Comparison of ENCODE assay signal across 13 cellular contexts in genomic region chr10:73780301-73780700, GRCh38. TPM values are rescaled to one million over a fixed set of nuclear protein-coding genes. Genes with fewer than 3 reads are reported as not detected.
DNase-seq lines count a peak whose midpoint lies in the region; ATAC-seq, FAIRE-seq and TF ChIP-seq lines count a peak whose summit lies in the region.
"Had no signal": no experiment of that assay in that cellular context is flagged by ENCODE, and none has a peak within 500 bp of the region (broad histone marks: within the 10 kb centered on the region; RNA-seq: fewer than 3 reads in every experiment).

No MANE protein-coding gene starts in this region.

- H3K4me2 ChIP-seq in OCI-LY3 (ENCODE audit: low read length) (peak overlapping the region; percentile 93), H1 (ENCODE audit: insufficient read depth in 1 of 2, low read depth in 2 of 2, low read length in 2 of 2) (peak overlapping the region; percentile 70 to 98; a peak in 3 of 4 replicates)

- peaks cover 23% of the 10 kb centered on the region for H3K36me3 Mint-ChIP-seq in T-helper 2 cell treated with Interferon-gamma antibody and Interleukin-4, amounts not matched to agents 5 μg/mL and 100 μg/mL, for 36 hours (ENCODE audit: low read depth)

- POLR2A ChIA-PET in H1 (lab: Charles Lee; ENCODE audit: partially characterized antibody): interaction anchor here (0.6 to 2.1 kb wide), 7 partner anchors 13 to 36 kb away, joined by 3 to 9 read pairs (median 4); no protein-coding TSS in a partner anchor

- no peak overlapping the region for H2BK15ac ChIP-seq in H1 (ENCODE audit: low read length)

- peak overlapping the region; percentile 97; the same call in 1 of the 2 replicates for H3K4me3 ChIP-seq in OCI-LY3 (ENCODE audit: low read length)
- H3K4me3 ChIP-seq in H1 (ENCODE audit: extremely low read depth in 1 of 4, insufficient read depth in 2 of 4, low read depth in 3 of 4, low read length in 4 of 4): peak overlapping the region in 1 of 4 experiments; percentile 87; a peak in 2 of 8 replicates
- peak overlapping the region; percentile 85 for H3K4me3 ChIP-seq in psoas muscle
- no peak overlapping the region for H3K4me3 ChIP-seq in upper lobe of left lung

- H3K4me1 ChIP-seq in OCI-LY3 (ENCODE audit: low read length) (peaks cover 27% of the 10 kb centered on the region), H1 (replicated peaks in 1 of 4; ENCODE audit: control insufficient read depth in 3 of 4, insufficient read depth in 4 of 4, low read length in 3 of 4) (peaks cover 0 to 3% (median 2%) of the 10 kb centered on the region in 4 experiments; a peak in 3 of 7 replicates), psoas muscle (peaks cover 44% of the 10 kb centered on the region), upper lobe of left lung (peaks cover 30 to 45% (median 37%) of the 10 kb centered on the region in 4 donors)

- TF ChIP-seq EP300 in H1 (IDR thresholded peaks at IDR 0.05; ENCODE audit: borderline replicate concordance in 1 of 2, low read depth in 2 of 2, low read length in 2 of 2) (no peak), upper lobe of left lung (IDR thresholded peaks at IDR 0.05) (no peak)

- H4K91ac ChIP-seq in H1 (replicated peaks; ENCODE audit: insufficient read length, low read length): no peak overlapping the region

- H3K36me3 ChIP-seq in OCI-LY3 (replicated peaks; ENCODE audit: low read depth, low read length): peaks cover 16% of the 10 kb centered on the region
- H3K36me3 ChIP-seq in H1 (ENCODE audit: control insufficient read depth in 2 of 4, insufficient read depth in 4 of 4, low read length in 3 of 4): peaks cover 0 to 38% (median 10%) of the 10 kb centered on the region in 4 experiments; a peak in 6 of 8 replicates
- H3K36me3 ChIP-seq in psoas muscle (ENCODE audit: insufficient read depth in 1 of 2, low read depth in 1 of 2): peaks cover 8 to 52% of the 10 kb centered on the region in 2 donors
- peaks cover 0 to 47% (median 14%) of the 10 kb centered on the region in 4 donors for H3K36me3 ChIP-seq in upper lobe of left lung

- H2BK12ac ChIP-seq in H1 (ENCODE audit: low read depth, low read length): no peak overlapping the region

- no peak overlapping the region for H3K23ac ChIP-seq in H1 (ENCODE audit: insufficient read length)

- H3K14ac ChIP-seq in H1 (ENCODE audit: insufficient read length): no peak overlapping the region

- no peak overlapping the region for H2AK5ac ChIP-seq in H1 (ENCODE audit: low read depth, low read length)

- no peak overlapping the region for H4K5ac ChIP-seq in H1 (ENCODE audit: insufficient read length, low read depth, low read length)

- H3K27me3 ChIP-seq in OCI-LY3 (ENCODE audit: low read depth, low read length) (no peaks in the 10 kb centered on the region), H1 (replicated peaks in 1 of 4; ENCODE audit: control insufficient read depth in 3 of 4, extremely low read depth in 1 of 4, insufficient read depth in 3 of 4, low read length in 3 of 4) (no peaks in the 10 kb centered on the region; a peak in 1 of 7 replicates), psoas muscle (ENCODE audit: insufficient read depth in 3 of 3, low read length in 2 of 3) (no peaks in the 10 kb centered on the region), upper lobe of left lung (no peaks in the 10 kb centered on the region)

- H3K23me2 ChIP-seq in H1 (ENCODE audit: low read depth, low read length): no peaks in the 10 kb centered on the region; the same call in 1 of the 2 replicates

- H4K8ac ChIP-seq in H1 (ENCODE audit: extremely low read depth, insufficient read depth, low read length): no peak overlapping the region

- no peaks in the 10 kb centered on the region for H3K9me3 Mint-ChIP-seq in T-helper 2 cell treated with Interferon-gamma antibody and Interleukin-4, amounts not matched to agents 5 μg/mL and 100 μg/mL, for 36 hours

- no peak overlapping the region for H2BK5ac ChIP-seq in H1 (ENCODE audit: low read depth, low read length)

- ATAC-seq in psoas muscle: no peak
- ATAC-seq in upper lobe of left lung (ENCODE audit: low FRiP score in 2 of 2): no peak

- no peak overlapping the region for H3K4ac ChIP-seq in H1 (replicated peaks; ENCODE audit: insufficient read length, low read depth, low read length)

- TF ChIP-seq POLR2A in H1 (IDR thresholded peaks at IDR 0.05; ENCODE audit: control extremely low read depth in 1 of 2, low read depth in 2 of 2, low read length in 2 of 2) (no peak), upper lobe of left lung (IDR thresholded peaks at IDR 0.05) (no peak)

- 95% methylated on average over 5 of the region's 5 CpGs; no CpG with 5 or more reads in 1 of the 2 experiments for WGBS in H1 (ENCODE audit: extremely low coverage in 1 of 2, insufficient coverage in 1 of 2, insufficient read length in 1 of 2, insufficient replicate concordance in 2 of 2, low coverage in 1 of 2, low lambda C conversion rate in 2 of 2, missing lambda C conversion rate in 1 of 2), 2 experiments
- 59 to 70% (median 62%) methylated on average over 5 of the region's 5 CpGs for WGBS in psoas muscle, 3 donors
- WGBS in upper lobe of left lung, 2 donors: 72% methylated on average over 5 of the region's 5 CpGs

- H2AFZ ChIP-seq in OCI-LY3 (ENCODE audit: low read depth, low read length) (no peak overlapping the region), H1 (ENCODE audit: low read length) (no peak overlapping the region)

- peak overlapping the region; percentile 94 for H3K4me3 Mint-ChIP-seq in T-helper 2 cell treated with Interferon-gamma antibody and Interleukin-4, amounts not matched to agents 5 μg/mL and 100 μg/mL, for 36 hours

- H3K79me2 ChIP-seq in OCI-LY3 (ENCODE audit: low read length): peaks cover 70% of the 10 kb centered on the region
- peaks cover 6 to 40% of the 10 kb centered on the region in 2 experiments; a peak in 3 of 4 replicates for H3K79me2 ChIP-seq in H1 (ENCODE audit: control insufficient read depth in 1 of 2, insufficient read depth in 2 of 2, low read length in 2 of 2)

- H3K4me1 Mint-ChIP-seq in T-helper 2 cell treated with Interferon-gamma antibody and Interleukin-4, amounts not matched to agents 5 μg/mL and 100 μg/mL, for 36 hours (ENCODE audit: low read depth): peaks cover 36% of the 10 kb centered on the region

- H3K27me3 Mint-ChIP-seq in T-helper 2 cell treated with Interferon-gamma antibody and Interleukin-4, amounts not matched to agents 5 μg/mL and 100 μg/mL, for 36 hours (ENCODE audit: low read depth): no peaks in the 10 kb centered on the region

- no peak for TF ChIP-seq RAD21 in H1 (IDR thresholded peaks at IDR 0.05 in 1 of 2, conservative IDR thresholded peaks at IDR 0.05 in 1 of 2; ENCODE audit: low read depth in 2 of 2, low read length in 2 of 2)

- H3K18ac ChIP-seq in H1 (ENCODE audit: extremely low read depth, low read length): no peak overlapping the region

- H3K9ac ChIP-seq in OCI-LY3 (ENCODE audit: low read length): no peak overlapping the region
- no peak overlapping the region for H3K9ac ChIP-seq in H1 (replicated peaks in 1 of 4; ENCODE audit: extremely low read depth in 1 of 4, low read depth in 3 of 4, low read length in 3 of 4)

- TF ChIP-seq CTCF in OCI-LY3 (IDR thresholded peaks at IDR 0.05; ENCODE audit: low read depth, low read length) (no peak), H1 (IDR thresholded peaks at IDR 0.05; ENCODE audit: control extremely low read depth in 1 of 3, insufficient read depth in 1 of 3, low read depth in 1 of 3, low read length in 3 of 3) (no peak), psoas muscle (IDR thresholded peaks at IDR 0.05) (no peak), upper lobe of left lung (IDR thresholded peaks at IDR 0.05) (no peak)

- H2BK20ac ChIP-seq in H1 (ENCODE audit: low read length): no peak overlapping the region

- H4K20me1 ChIP-seq in OCI-LY3 (ENCODE audit: insufficient read depth, low read length): 0 out of 2 replicates have a peak, but pooled peaks cover 4% of the 10 kb centered on the region
- peaks cover 2 to 4% of the 10 kb centered on the region in 2 experiments for H4K20me1 ChIP-seq in H1 (replicated peaks in 1 of 2; ENCODE audit: control insufficient read depth in 1 of 2, insufficient read depth in 2 of 2, low read length in 2 of 2)

- H3K27ac ChIP-seq in OCI-LY3 (ENCODE audit: low read length): no peak overlapping the region
- no peak overlapping the region for H3K27ac ChIP-seq in H1 (ENCODE audit: low read depth, low read length)
- peak overlapping the region; percentile 92 for H3K27ac ChIP-seq in psoas muscle
- no peak overlapping the region for H3K27ac ChIP-seq in upper lobe of left lung

- H3K9me3 ChIP-seq in OCI-LY3 (ENCODE audit: insufficient read depth, low read length) (no peaks in the 10 kb centered on the region), H1 (ENCODE audit: insufficient read depth in 2 of 2, low read depth in 1 of 2, low read length in 1 of 2) (no peaks in the 10 kb centered on the region), psoas muscle (no peaks in the 10 kb centered on the region), upper lobe of left lung (no peaks in the 10 kb centered on the region)

- CTCF ChIA-PET in H1 (lab: Charles Lee; ENCODE audit: partially characterized antibody): interaction anchor here (1.6 kb wide), 1 partner anchor 88 kb away, joined by 3 read pairs; no protein-coding TSS in a partner anchor

- intact Hi-C loops in psoas muscle (cut with DNase I): no loop called here

- H3K79me1 ChIP-seq in H1 (ENCODE audit: low read depth, low read length): peaks cover 2% of the 10 kb centered on the region; the same call in 1 of the 2 replicates

- H3K56ac ChIP-seq in H1 (replicated peaks; ENCODE audit: insufficient read length, low read depth, low read length): no peak overlapping the region

- FAIRE-seq in H1 (lab: Jason Lieb, UNC): no peak
- FAIRE-seq: frontal cortex had no signal

- no peak overlapping the region for H2BK120ac ChIP-seq in H1 (replicated peaks; ENCODE audit: low read depth, low read length)

- peak overlapping the region; percentile 72 for H3K27ac Mint-ChIP-seq in T-helper 2 cell treated with Interferon-gamma antibody and Interleukin-4, amounts not matched to agents 5 μg/mL and 100 μg/mL, for 36 hours

- no peak for DNase-seq in T-helper 2 cell treated with Interferon-gamma antibody and Interleukin-4, amounts not matched to agents 5 μg/mL and 100 μg/mL, for 36 hours (ENCODE audit: low spot score)
- DNase-seq in T-helper 2 cell: no peak
- no peak for DNase-seq in H1 (ENCODE audit: low read depth in 1 of 2, low spot score in 2 of 2)
- no peak for DNase-seq in psoas muscle
- DNase-seq in upper lobe of left lung: no peak
- DNase-seq in AG08395 (ENCODE audit: low spot score): no peak
- DNase-seq in HPDE6-E6E7 (ENCODE audit: extremely low spot score): no peak
- DNase-seq: ACHN; KG1; midbrain; stimulated activated CD4-positive, alpha-beta T cell treated with anti-CD3 and anti-CD28 coated beads, Interleukin-4, amount 100 ng/mL, for 24 hours had no signal

RNA-seq across cellular contexts. Expression of gene CHCHD1, which starts 1.5 kb away (rescaled TPM):
- 44.9 and 46.4 TPM in 2 replicates for total RNA-seq in H1 (2021; fragmentation: NEBNext Ultra II Directional; extraction: Animal tissue kit (Norgen Biotek cat#: 25700))
- 52.6 and 58.1 TPM in 2 replicates for polyA plus RNA-seq in H1 (2011; rRNA removed)
- 57.1 TPM for polyA plus RNA-seq in H1 (2011; cell fraction: cytosol; rRNA removed)
- polyA plus RNA-seq in H1 (2011; cell fraction: nucleus; rRNA removed): 28.2 TPM
- 78.9 to 101 TPM (median 92.5 TPM) in 4 replicates for polyA plus RNA-seq in H1 (2012, experiment 1 of 2)
- polyA plus RNA-seq in H1 (2012, experiment 2 of 2): 104 TPM
- polyA plus RNA-seq in H1 (2013, experiment 1 of 2): 151 TPM
- polyA plus RNA-seq in H1 (2013, experiment 2 of 2): 164 TPM
- 5.0 and 6.8 TPM in 2 replicates for polyA minus RNA-seq in H1 (2011; rRNA and poly(A)+ RNA removed)
- polyA minus RNA-seq in H1 (2011; cell fraction: cytosol; rRNA and poly(A)+ RNA removed): 9.9 TPM
- polyA minus RNA-seq in H1 (2011; cell fraction: nucleus; rRNA and poly(A)+ RNA removed): 15.8 TPM
- total RNA-seq in psoas muscle: 10 to 100 TPM; 19.9 to 30.9 (median 21.9) TPM
- 10 to 100 TPM; 66.9 to 98.7 (median 94.3) TPM for polyA plus RNA-seq in psoas muscle
- total RNA-seq in upper lobe of left lung: 10 to 100 TPM; 16.8 to 34.9 (median 19.4) TPM

RNA-seq across cellular contexts. Expression of gene ZSWIM8, which starts 5.1 kb away (rescaled TPM):
- 44.7 and 49.8 TPM in 2 replicates for total RNA-seq in H1 (2021; fragmentation: NEBNext Ultra II Directional; extraction: Animal tissue kit (Norgen Biotek cat#: 25700))
- polyA plus RNA-seq in H1 (2011; rRNA removed) (99.7 and 113 TPM in 2 replicates), psoas muscle (10 to 100 TPM; 40.5 to 68.3 (median 54.4) TPM)
- polyA plus RNA-seq in H1 (2011; cell fraction: cytosol; rRNA removed): 63.2 TPM
- 423 TPM for polyA plus RNA-seq in H1 (2011; cell fraction: nucleus; rRNA removed)
- 32.9 to 71.7 TPM (median 60.3 TPM) in 4 replicates for polyA plus RNA-seq in H1 (2012, experiment 1 of 2)
- polyA plus RNA-seq in H1 (2012, experiment 2 of 2): 50.8 TPM
- polyA plus RNA-seq in H1 (2013, experiment 1 of 2): 45.3 TPM
- 34.3 TPM for polyA plus RNA-seq in H1 (2013, experiment 2 of 2)
- polyA minus RNA-seq in H1 (2011; rRNA and poly(A)+ RNA removed): 58.0 and 68.5 TPM in 2 replicates
- 42.7 TPM for polyA minus RNA-seq in H1 (2011; cell fraction: cytosol; rRNA and poly(A)+ RNA removed)
- polyA minus RNA-seq in H1 (2011; cell fraction: nucleus; rRNA and poly(A)+ RNA removed): 56.0 TPM
- total RNA-seq in psoas muscle (10 to 100 TPM; 57.0 to 65.1 (median 58.7) TPM), upper lobe of left lung (100 to 1,000 TPM in 4 of 6 donors, 10 to 100 TPM in 2; 54.9 to 202 (median 109) TPM)

RNA-seq across cellular contexts. Expression of gene NDST2, which starts 31.1 kb away (rescaled TPM):
- 21.4 and 25.5 TPM in 2 replicates for total RNA-seq in H1 (2021; fragmentation: NEBNext Ultra II Directional; extraction: Animal tissue kit (Norgen Biotek cat#: 25700))
- polyA plus RNA-seq in H1 (2011; rRNA removed) (13.9 and 18.0 TPM in 2 replicates), psoas muscle (1 to 10 TPM; 4.5 to 8.6 (median 7.8) TPM)
- polyA plus RNA-seq in H1 (2011; cell fraction: cytosol; rRNA removed): 13.8 TPM
- 50.5 TPM for polyA plus RNA-seq in H1 (2011; cell fraction: nucleus; rRNA removed)
- 10.6 to 15.8 TPM (median 12.5 TPM) in 4 replicates for polyA plus RNA-seq in H1 (2012, experiment 1 of 2)
- 9.7 TPM for polyA plus RNA-seq in H1 (2012, experiment 2 of 2)
- polyA plus RNA-seq in H1 (2013, experiment 1 of 2): 13.4 TPM
- polyA plus RNA-seq in H1 (2013, experiment 2 of 2): 12.3 TPM
- 26.5 and 36.6 TPM in 2 replicates for polyA minus RNA-seq in H1 (2011; rRNA and poly(A)+ RNA removed)
- polyA minus RNA-seq in H1 (2011; cell fraction: cytosol; rRNA and poly(A)+ RNA removed): 20.8 TPM
- polyA minus RNA-seq in H1 (2011; cell fraction: nucleus; rRNA and poly(A)+ RNA removed): 40.9 TPM
- total RNA-seq in psoas muscle (10 to 100 TPM in 3 of 4 donors, 1 to 10 TPM in 1; 9.4 to 14.5 (median 12.0) TPM), upper lobe of left lung (10 to 100 TPM; 26.4 to 92.2 (median 38.3) TPM)

RNA-seq across cellular contexts. Expression of gene SEC24C, which starts 36.1 kb away (rescaled TPM):
- total RNA-seq in H1 (2021; fragmentation: NEBNext Ultra II Directional; extraction: Animal tissue kit (Norgen Biotek cat#: 25700)): 63.2 and 66.8 TPM in 2 replicates
- polyA plus RNA-seq in H1 (2011; rRNA removed) (67.4 and 70.4 TPM in 2 replicates), psoas muscle (10 to 100 TPM; 28.8 to 60.5 (median 56.2) TPM)
- polyA plus RNA-seq in H1 (2011; cell fraction: cytosol; rRNA removed): 47.5 TPM
- 93.4 TPM for polyA plus RNA-seq in H1 (2011; cell fraction: nucleus; rRNA removed)
- polyA plus RNA-seq in H1 (2012, experiment 1 of 2): 49.9 to 59.0 TPM (median 52.5 TPM) in 4 replicates
- polyA plus RNA-seq in H1 (2012, experiment 2 of 2): 47.7 TPM
- polyA plus RNA-seq in H1 (2013, experiment 1 of 2): 28.8 TPM
- polyA plus RNA-seq in H1 (2013, experiment 2 of 2): 28.9 TPM
- polyA minus RNA-seq in H1 (2011; rRNA and poly(A)+ RNA removed): 109 and 123 TPM in 2 replicates
- polyA minus RNA-seq in H1 (2011; cell fraction: cytosol; rRNA and poly(A)+ RNA removed): 46.1 TPM
- 36.8 TPM for polyA minus RNA-seq in H1 (2011; cell fraction: nucleus; rRNA and poly(A)+ RNA removed)
- total RNA-seq in psoas muscle (10 to 100 TPM; 44.8 to 60.2 (median 52.0) TPM), upper lobe of left lung (10 to 100 TPM; 55.1 to 84.0 (median 65.0) TPM)

Comparison
In these comparisons a context has a peak if more than half of its experiments do, and no peak if none do; other contexts are left out.
1. H3K4me3 ChIP-seq: peak in OCI-LY3 (single experiment) and psoas muscle (single experiment); none in upper lobe of left lung (0 of 4).